In the genomic region with DNA sequence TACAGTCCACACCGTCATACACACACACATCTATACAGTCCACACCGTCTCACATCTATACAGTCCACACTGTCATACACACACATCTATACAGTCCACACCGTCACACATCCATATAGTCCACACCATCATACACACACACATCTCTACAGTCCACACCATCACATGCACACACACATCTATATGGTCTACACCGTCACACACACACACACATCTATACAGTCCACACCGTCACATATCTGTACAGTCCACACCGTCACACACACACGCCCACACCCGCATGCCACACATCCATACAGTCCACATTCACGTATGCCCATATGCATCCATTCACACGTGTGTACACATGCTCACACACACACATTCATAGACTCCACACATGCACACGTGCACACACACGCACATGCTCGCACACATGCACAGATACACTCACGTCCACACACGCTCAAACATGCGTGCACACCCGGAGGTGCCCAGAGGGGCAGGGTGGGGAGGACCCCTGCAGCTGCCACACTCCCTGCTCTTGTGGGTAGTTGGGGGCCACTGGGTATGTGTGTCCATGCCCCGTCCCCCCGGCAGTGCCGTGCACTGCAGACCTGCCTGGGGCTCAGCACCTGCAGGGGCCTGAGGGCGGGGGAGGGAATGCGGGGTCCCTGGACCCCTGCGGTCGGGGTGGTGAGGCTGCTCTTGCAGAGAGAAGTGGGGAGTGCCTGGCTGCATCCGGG, we compare ENCODE assay signal across 1 cellular context.
TF ChIP-seq lines count a peak whose summit lies in the region.

No MANE protein-coding gene starts in this region.

TF ChIP-seq in K562, 482 proteins besides CTCF, POLR2A, EP300 and RAD21 (continued from another document and continues in another):
- TF ChIP-seq, protein P1, sequence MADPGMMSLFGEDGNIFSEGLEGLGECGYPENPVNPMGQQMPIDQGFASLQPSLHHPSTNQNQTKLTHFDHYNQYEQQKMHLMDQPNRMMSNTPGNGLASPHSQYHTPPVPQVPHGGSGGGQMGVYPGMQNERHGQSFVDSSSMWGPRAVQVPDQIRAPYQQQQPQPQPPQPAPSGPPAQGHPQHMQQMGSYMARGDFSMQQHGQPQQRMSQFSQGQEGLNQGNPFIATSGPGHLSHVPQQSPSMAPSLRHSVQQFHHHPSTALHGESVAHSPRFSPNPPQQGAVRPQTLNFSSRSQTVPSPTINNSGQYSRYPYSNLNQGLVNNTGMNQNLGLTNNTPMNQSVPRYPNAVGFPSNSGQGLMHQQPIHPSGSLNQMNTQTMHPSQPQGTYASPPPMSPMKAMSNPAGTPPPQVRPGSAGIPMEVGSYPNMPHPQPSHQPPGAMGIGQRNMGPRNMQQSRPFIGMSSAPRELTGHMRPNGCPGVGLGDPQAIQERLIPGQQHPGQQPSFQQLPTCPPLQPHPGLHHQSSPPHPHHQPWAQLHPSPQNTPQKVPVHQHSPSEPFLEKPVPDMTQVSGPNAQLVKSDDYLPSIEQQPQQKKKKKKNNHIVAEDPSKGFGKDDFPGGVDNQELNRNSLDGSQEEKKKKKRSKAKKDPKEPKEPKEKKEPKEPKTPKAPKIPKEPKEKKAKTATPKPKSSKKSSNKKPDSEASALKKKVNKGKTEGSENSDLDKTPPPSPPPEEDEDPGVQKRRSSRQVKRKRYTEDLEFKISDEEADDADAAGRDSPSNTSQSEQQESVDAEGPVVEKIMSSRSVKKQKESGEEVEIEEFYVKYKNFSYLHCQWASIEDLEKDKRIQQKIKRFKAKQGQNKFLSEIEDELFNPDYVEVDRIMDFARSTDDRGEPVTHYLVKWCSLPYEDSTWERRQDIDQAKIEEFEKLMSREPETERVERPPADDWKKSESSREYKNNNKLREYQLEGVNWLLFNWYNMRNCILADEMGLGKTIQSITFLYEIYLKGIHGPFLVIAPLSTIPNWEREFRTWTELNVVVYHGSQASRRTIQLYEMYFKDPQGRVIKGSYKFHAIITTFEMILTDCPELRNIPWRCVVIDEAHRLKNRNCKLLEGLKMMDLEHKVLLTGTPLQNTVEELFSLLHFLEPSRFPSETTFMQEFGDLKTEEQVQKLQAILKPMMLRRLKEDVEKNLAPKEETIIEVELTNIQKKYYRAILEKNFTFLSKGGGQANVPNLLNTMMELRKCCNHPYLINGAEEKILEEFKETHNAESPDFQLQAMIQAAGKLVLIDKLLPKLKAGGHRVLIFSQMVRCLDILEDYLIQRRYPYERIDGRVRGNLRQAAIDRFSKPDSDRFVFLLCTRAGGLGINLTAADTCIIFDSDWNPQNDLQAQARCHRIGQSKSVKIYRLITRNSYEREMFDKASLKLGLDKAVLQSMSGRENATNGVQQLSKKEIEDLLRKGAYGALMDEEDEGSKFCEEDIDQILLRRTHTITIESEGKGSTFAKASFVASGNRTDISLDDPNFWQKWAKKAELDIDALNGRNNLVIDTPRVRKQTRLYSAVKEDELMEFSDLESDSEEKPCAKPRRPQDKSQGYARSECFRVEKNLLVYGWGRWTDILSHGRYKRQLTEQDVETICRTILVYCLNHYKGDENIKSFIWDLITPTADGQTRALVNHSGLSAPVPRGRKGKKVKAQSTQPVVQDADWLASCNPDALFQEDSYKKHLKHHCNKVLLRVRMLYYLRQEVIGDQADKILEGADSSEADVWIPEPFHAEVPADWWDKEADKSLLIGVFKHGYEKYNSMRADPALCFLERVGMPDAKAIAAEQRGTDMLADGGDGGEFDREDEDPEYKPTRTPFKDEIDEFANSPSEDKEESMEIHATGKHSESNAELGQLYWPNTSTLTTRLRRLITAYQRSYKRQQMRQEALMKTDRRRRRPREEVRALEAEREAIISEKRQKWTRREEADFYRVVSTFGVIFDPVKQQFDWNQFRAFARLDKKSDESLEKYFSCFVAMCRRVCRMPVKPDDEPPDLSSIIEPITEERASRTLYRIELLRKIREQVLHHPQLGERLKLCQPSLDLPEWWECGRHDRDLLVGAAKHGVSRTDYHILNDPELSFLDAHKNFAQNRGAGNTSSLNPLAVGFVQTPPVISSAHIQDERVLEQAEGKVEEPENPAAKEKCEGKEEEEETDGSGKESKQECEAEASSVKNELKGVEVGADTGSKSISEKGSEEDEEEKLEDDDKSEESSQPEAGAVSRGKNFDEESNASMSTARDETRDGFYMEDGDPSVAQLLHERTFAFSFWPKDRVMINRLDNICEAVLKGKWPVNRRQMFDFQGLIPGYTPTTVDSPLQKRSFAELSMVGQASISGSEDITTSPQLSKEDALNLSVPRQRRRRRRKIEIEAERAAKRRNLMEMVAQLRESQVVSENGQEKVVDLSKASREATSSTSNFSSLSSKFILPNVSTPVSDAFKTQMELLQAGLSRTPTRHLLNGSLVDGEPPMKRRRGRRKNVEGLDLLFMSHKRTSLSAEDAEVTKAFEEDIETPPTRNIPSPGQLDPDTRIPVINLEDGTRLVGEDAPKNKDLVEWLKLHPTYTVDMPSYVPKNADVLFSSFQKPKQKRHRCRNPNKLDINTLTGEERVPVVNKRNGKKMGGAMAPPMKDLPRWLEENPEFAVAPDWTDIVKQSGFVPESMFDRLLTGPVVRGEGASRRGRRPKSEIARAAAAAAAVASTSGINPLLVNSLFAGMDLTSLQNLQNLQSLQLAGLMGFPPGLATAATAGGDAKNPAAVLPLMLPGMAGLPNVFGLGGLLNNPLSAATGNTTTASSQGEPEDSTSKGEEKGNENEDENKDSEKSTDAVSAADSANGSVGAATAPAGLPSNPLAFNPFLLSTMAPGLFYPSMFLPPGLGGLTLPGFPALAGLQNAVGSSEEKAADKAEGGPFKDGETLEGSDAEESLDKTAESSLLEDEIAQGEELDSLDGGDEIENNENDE (IDR thresholded peaks at IDR 0.05; ENCODE audit: low read depth, low read length), result no peak
- no peak for TF ChIP-seq HSF4 (CRISPR knock-in tag; IDR thresholded peaks at IDR 0.05; ENCODE audit: borderline replicate concordance)
- TF ChIP-seq POLR2B (IDR thresholded peaks at IDR 0.05; ENCODE audit: low read depth, partially characterized antibody), result peak; percentile 50
- TF ChIP-seq, protein P2, sequence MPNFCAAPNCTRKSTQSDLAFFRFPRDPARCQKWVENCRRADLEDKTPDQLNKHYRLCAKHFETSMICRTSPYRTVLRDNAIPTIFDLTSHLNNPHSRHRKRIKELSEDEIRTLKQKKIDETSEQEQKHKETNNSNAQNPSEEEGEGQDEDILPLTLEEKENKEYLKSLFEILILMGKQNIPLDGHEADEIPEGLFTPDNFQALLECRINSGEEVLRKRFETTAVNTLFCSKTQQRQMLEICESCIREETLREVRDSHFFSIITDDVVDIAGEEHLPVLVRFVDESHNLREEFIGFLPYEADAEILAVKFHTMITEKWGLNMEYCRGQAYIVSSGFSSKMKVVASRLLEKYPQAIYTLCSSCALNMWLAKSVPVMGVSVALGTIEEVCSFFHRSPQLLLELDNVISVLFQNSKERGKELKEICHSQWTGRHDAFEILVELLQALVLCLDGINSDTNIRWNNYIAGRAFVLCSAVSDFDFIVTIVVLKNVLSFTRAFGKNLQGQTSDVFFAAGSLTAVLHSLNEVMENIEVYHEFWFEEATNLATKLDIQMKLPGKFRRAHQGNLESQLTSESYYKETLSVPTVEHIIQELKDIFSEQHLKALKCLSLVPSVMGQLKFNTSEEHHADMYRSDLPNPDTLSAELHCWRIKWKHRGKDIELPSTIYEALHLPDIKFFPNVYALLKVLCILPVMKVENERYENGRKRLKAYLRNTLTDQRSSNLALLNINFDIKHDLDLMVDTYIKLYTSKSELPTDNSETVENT (CRISPR knock-in tag; IDR thresholded peaks at IDR 0.05), result 0 out of 2 replicates have a peak, but pooled peaks have one; percentile 34
- no peak for TF ChIP-seq RFX5 (IDR thresholded peaks at IDR 0.05; ENCODE audit: low read depth, low read length)
- no peak for TF ChIP-seq ZNF76 (CRISPR knock-in tag; IDR thresholded peaks at IDR 0.05; ENCODE audit: borderline replicate concordance)
- TF ChIP-seq CBX2 (IDR thresholded peaks at IDR 0.05; ENCODE audit: insufficient read depth, low read length, poor library complexity, severe bottlenecking), result no peak
- TF ChIP-seq, protein P3, sequence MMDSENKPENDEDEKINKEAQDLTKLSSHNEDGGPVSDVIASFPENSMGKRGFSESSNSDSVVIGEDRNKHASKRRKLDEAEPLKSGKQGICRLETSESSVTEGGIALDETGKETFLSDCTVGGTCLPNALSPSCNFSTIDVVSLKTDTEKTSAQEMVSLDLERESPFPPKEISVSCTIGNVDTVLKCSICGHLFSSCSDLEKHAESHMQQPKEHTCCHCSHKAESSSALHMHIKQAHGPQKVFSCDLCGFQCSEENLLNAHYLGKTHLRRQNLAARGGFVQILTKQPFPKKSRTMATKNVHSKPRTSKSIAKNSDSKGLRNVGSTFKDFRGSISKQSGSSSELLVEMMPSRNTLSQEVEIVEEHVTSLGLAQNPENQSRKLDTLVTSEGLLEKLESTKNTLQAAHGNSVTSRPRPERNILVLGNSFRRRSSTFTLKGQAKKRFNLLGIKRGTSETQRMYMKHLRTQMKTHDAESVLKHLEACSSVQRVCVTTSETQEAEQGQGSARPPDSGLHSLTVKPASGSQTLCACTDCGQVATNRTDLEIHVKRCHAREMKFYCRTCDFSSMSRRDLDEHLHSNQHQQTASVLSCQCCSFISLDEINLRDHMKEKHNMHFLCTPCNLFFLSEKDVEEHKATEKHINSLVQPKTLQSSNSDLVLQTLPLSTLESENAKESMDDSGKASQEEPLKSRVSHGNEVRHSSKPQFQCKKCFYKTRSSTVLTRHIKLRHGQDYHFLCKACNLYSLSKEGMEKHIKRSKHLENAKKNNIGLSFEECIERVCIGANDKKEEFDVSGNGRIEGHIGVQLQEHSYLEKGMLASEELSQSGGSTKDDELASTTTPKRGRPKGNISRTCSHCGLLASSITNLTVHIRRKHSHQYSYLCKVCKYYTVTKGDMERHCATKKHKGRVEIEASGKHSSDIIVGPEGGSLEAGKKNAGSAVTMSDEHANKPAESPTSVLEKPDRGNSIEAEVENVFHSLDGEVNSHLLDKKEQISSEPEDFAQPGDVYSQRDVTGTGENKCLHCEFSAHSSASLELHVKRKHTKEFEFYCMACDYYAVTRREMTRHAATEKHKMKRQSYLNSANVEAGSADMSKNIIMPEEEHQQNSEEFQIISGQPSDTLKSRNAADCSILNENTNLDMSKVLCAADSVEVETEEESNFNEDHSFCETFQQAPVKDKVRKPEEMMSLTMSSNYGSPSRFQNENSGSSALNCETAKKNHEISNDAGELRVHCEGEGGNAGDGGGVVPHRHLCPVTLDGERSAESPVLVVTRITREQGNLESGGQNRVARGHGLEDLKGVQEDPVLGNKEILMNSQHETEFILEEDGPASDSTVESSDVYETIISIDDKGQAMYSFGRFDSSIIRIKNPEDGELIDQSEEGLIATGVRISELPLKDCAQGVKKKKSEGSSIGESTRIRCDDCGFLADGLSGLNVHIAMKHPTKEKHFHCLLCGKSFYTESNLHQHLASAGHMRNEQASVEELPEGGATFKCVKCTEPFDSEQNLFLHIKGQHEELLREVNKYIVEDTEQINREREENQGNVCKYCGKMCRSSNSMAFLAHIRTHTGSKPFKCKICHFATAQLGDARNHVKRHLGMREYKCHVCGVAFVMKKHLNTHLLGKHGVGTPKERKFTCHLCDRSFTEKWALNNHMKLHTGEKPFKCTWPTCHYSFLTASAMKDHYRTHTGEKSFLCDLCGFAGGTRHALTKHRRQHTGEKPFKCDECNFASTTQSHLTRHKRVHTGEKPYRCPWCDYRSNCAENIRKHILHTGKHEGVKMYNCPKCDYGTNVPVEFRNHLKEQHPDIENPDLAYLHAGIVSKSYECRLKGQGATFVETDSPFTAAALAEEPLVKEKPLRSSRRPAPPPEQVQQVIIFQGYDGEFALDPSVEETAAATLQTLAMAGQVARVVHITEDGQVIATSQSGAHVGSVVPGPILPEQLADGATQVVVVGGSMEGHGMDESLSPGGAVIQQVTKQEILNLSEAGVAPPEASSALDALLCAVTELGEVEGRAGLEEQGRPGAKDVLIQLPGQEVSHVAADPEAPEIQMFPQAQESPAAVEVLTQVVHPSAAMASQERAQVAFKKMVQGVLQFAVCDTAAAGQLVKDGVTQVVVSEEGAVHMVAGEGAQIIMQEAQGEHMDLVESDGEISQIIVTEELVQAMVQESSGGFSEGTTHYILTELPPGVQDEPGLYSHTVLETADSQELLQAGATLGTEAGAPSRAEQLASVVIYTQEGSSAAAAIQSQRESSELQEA (IDR thresholded peaks at IDR 0.05; ENCODE audit: low read depth), result no peak
- no peak for TF ChIP-seq ZNF445 (CRISPR knock-in tag; IDR thresholded peaks at IDR 0.05; ENCODE audit: low read depth)
- TF ChIP-seq, protein P4, sequence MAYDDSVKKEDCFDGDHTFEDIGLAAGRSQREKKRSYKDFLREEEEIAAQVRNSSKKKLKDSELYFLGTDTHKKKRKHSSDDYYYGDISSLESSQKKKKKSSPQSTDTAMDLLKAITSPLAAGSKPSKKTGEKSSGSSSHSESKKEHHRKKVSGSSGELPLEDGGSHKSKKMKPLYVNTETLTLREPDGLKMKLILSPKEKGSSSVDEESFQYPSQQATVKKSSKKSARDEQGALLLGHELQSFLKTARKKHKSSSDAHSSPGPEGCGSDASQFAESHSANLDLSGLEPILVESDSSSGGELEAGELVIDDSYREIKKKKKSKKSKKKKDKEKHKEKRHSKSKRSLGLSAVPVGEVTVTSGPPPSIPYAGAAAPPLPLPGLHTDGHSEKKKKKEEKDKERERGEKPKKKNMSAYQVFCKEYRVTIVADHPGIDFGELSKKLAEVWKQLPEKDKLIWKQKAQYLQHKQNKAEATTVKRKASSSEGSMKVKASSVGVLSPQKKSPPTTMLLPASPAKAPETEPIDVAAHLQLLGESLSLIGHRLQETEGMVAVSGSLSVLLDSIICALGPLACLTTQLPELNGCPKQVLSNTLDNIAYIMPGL (CRISPR knock-in tag; IDR thresholded peaks at IDR 0.05), result no peak
- TF ChIP-seq, protein P5, sequence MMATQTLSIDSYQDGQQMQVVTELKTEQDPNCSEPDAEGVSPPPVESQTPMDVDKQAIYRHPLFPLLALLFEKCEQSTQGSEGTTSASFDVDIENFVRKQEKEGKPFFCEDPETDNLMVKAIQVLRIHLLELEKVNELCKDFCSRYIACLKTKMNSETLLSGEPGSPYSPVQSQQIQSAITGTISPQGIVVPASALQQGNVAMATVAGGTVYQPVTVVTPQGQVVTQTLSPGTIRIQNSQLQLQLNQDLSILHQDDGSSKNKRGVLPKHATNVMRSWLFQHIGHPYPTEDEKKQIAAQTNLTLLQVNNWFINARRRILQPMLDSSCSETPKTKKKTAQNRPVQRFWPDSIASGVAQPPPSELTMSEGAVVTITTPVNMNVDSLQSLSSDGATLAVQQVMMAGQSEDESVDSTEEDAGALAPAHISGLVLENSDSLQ (IDR thresholded peaks at IDR 0.05), result no peak
- TF ChIP-seq TAF7 (tag; IDR thresholded peaks at IDR 0.05), result no peak
- no peak for TF ChIP-seq PHF8 (IDR thresholded peaks at IDR 0.05; ENCODE audit: borderline replicate concordance, low read length)
- TF ChIP-seq TSC22D4 (tag; IDR thresholded peaks at IDR 0.05), result no peak
- no peak for TF ChIP-seq NFATC3 (IDR thresholded peaks at IDR 0.05)
- TF ChIP-seq RBM39 (optimal IDR thresholded peaks at IDR 0.05; ENCODE audit: low read depth, low read length), result no peak
- TF ChIP-seq HMG20B (CRISPR knock-in tag; IDR thresholded peaks at IDR 0.05), result no peak
- no peak for TF ChIP-seq SP1 (CRISPR knock-in tag; IDR thresholded peaks at IDR 0.05)
- no peak for TF ChIP-seq NCOA2 (IDR thresholded peaks at IDR 0.05; ENCODE audit: partially characterized antibody in 2 of 2)
- TF ChIP-seq SUPT5H (IDR thresholded peaks at IDR 0.05), result peak; percentile 74
- peak; percentile 44 for TF ChIP-seq FIP1L1 (IDR thresholded peaks at IDR 0.05; ENCODE audit: low read depth, low read length, poor library complexity, severe bottlenecking)
- no peak for TF ChIP-seq DACH1 (IDR thresholded peaks at IDR 0.05; ENCODE audit: partially characterized antibody)
- no peak for TF ChIP-seq PHB (CRISPR knock-in tag; IDR thresholded peaks at IDR 0.05)
- TF ChIP-seq PCBP1 (IDR thresholded peaks at IDR 0.05; ENCODE audit: low read depth, low read length, poor library complexity, severe bottlenecking), result no peak
- TF ChIP-seq HLTF (IDR thresholded peaks at IDR 0.05), result no peak
- TF ChIP-seq NR1H2 (CRISPR knock-in tag; IDR thresholded peaks at IDR 0.05), result no peak
